ENCODE assay signal across 20 cellular contexts in genomic region chr6:11484441-11484840, GRCh38. TPM values are rescaled to one million over a fixed set of nuclear protein-coding genes. Genes with fewer than 3 reads are reported as not detected.
DNase-seq lines count a peak whose midpoint lies in the region; ATAC-seq and TF ChIP-seq lines count a peak whose summit lies in the region.
"Had no signal": no experiment of that assay in that cellular context is flagged by ENCODE, and none has a peak within 500 bp of the region (broad histone marks: within the 10 kb centered on the region; RNA-seq: fewer than 3 reads in every experiment).

No MANE protein-coding gene starts in this region.

- H3K4me3 ChIP-seq in AG10803 (ENCODE audit: low read length) (no peak overlapping the region), adipocyte (ENCODE audit: low read length) (no peak overlapping the region), left lung (no peak overlapping the region)
- H3K4me3 ChIP-seq: A549, GM12878, GM23338 had no signal

- no peaks in the 10 kb centered on the region for H3K4me1 Mint-ChIP-seq in glutamatergic neuron (ENCODE audit: low read depth, unreplicated experiment)
- H3K4me1 Mint-ChIP-seq: CD4-positive, alpha-beta memory T cell had no signal

- H3K36me3 Mint-ChIP-seq in glutamatergic neuron (ENCODE audit: unreplicated experiment): no peaks in the 10 kb centered on the region
- H3K36me3 Mint-ChIP-seq: CD4-positive, alpha-beta memory T cell had no signal

- no peak overlapping the region for H3K27ac ChIP-seq in left lung
- H3K27ac ChIP-seq: A549 had no signal

- no peak for TF ChIP-seq CTCF in AG10803 (conservative IDR thresholded peaks at IDR 0.05; ENCODE audit: low read length)
- no peak for TF ChIP-seq CTCF in left lung (IDR thresholded peaks at IDR 0.05)
- no peak for TF ChIP-seq CTCF in glutamatergic neuron (IDR thresholded peaks at IDR 0.05; ENCODE audit: partially characterized antibody, unreplicated experiment)

- H3K9me3 ChIP-seq in adipocyte (ENCODE audit: control insufficient read depth, low read length) (no peaks in the 10 kb centered on the region), left lung (no peaks in the 10 kb centered on the region)
- H3K9me3 ChIP-seq: A549 had no signal

- H3K27me3 ChIP-seq in adipocyte (replicated peaks; ENCODE audit: control insufficient read depth, insufficient read depth, low read length): no peaks in the 10 kb centered on the region
- no peaks in the 10 kb centered on the region for H3K27me3 ChIP-seq in left lung

- intact Hi-C loops in left lung (cut with DNase I): no loop called here

- no peaks in the 10 kb centered on the region for H3K4me1 ChIP-seq in adipocyte (ENCODE audit: control insufficient read depth, insufficient read depth, low read length)
- H3K4me1 ChIP-seq in left lung: no peaks in the 10 kb centered on the region
- H3K4me1 ChIP-seq: A549 had no signal

- ATAC-seq in left lung: peak; percentile 21
- ATAC-seq: A549, GM12878, GM23338, HCT116 had no signal

- peak overlapping the region; percentile 44 for H3K9ac ChIP-seq in adipocyte (ENCODE audit: low read length)

- H3K27me3 Mint-ChIP-seq in glutamatergic neuron (ENCODE audit: unreplicated experiment): peaks cover 3% of the 10 kb centered on the region

- peak; percentile 50 for DNase-seq in AG10803 (ENCODE audit: low read depth)
- DNase-seq in GM03348 (ENCODE audit: low spot score): peak; percentile 26
- no peak for DNase-seq in adipocyte (ENCODE audit: low read depth)
- DNase-seq in left lung: no peak
- no peak for DNase-seq in NCI-H345 (lab: John Stamatoyannopoulos, UW)
- no peak for DNase-seq in NOMO-1 treated with DMSO at 0.1 percent for 48 hours (lab: John Stamatoyannopoulos, UW; ENCODE audit: unreplicated experiment)
- no peak for DNase-seq in activated CD4-positive, alpha-beta T cell treated with anti-CD3 and anti-CD28 coated beads for 1 hour
- no peak for DNase-seq in glutamatergic neuron
- DNase-seq: 8988T; ACHN; Calu3; CD4-positive, alpha-beta memory T cell; COR-L47; DMS53; DMS79 treated with DMSO at 0.1 percent for 48 hours; H9 had no signal

- no peak overlapping the region for H3K27ac Mint-ChIP-seq in glutamatergic neuron (ENCODE audit: unreplicated experiment)
- H3K27ac Mint-ChIP-seq: CD4-positive, alpha-beta memory T cell; GM23338; H9 had no signal

- H3K36me3 ChIP-seq in adipocyte (ENCODE audit: control insufficient read depth, insufficient read depth, low read length, severe bottlenecking) (no peaks in the 10 kb centered on the region), left lung (no peaks in the 10 kb centered on the region)

- no peaks in the 10 kb centered on the region for H3K9me3 Mint-ChIP-seq in glutamatergic neuron (ENCODE audit: unreplicated experiment)
- H3K9me3 Mint-ChIP-seq: CD4-positive, alpha-beta memory T cell; GM23338; H9 had no signal

- H3K4me3 Mint-ChIP-seq in glutamatergic neuron (ENCODE audit: unreplicated experiment): no peak overlapping the region
- H3K4me3 Mint-ChIP-seq: CD4-positive, alpha-beta memory T cell; GM23338; H9 had no signal

RNA-seq across cellular contexts. Expression of gene TMEM170B, which starts 53.1 kb away (rescaled TPM):
- 10 to 100 TPM in 1 of 2 donors, 1 to 10 TPM in 1; 5.4 to 10.1 TPM for total RNA-seq in left lung
- 11.0 TPM for total RNA-seq in glutamatergic neuron (ENCODE audit: unreplicated experiment)

Comparison
In these comparisons a context has a peak if more than half of its experiments do, and no peak if none do; other contexts are left out.
1. DNase-seq: peak in AG10803 (single experiment) and GM03348 (single experiment); none in adipocyte (single experiment), left lung (0 of 2), NCI-H345 (single experiment), NOMO-1 treated with DMSO at 0.1 percent for 48 hours (single experiment), activated CD4-positive, alpha-beta T cell treated with anti-CD3 and anti-CD28 coated beads for 1 hour (single experiment) and glutamatergic neuron (single experiment).